In the genomic region with DNA sequence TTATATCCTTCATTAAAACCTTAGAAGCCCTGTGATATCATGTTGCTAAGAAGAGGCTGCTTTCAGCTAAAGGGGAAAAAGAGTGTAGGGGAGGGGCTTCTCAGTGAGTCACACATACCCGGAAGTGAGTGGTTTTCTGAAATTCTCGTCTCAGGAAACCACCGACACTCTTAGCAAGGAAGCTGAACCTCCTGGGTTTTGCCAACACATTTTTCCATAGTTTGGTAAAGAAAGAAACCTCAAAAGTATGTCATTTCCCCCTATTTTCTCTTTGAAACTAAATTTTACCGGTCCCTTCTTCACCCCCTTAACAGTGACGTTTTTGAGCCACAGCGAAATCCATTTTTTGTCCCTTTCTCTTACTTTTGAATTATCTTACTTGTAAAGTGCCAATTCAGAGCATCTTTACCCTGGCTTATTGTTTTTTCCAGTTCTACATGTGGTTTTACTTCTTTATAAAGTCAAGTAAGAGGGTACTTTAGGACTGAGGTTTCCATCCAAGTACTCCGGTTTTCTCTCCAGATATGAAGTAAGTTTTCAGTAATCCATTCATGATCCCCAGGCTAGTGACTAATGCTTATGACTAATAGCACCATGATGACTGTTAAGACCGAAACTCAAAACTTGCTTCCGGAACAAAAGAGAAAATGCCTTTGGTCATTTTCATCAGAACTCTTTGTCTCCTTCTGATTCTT, we compare ENCODE assay signal across 8 cellular contexts.
DNase-seq lines count a peak whose midpoint lies in the region; ATAC-seq and TF ChIP-seq lines count a peak whose summit lies in the region.

No MANE protein-coding gene starts in this region.

- peak; percentile 86 for DNase-seq in AG09319 (ENCODE audit: extremely low read depth, low read depth)
- DNase-seq in SW 1271 (lab: John Stamatoyannopoulos, UW), result peak; percentile 81 to 95
- peak; percentile 78 to 83 (median 78) for DNase-seq in immature natural killer cell
- peak; percentile 76 for DNase-seq in stimulated activated CD4-positive, alpha-beta T cell treated with anti-CD3 and anti-CD28 coated beads, Interleukin-2, amount 100 ng/mL, for 4 hours (ENCODE audit: low read depth)
- DNase-seq in NCI-H2171 (lab: John Stamatoyannopoulos, UW), result no peak

- peaks cover 28 to 40% of the 10 kb centered on the region in 2 donors for H3K4me1 Mint-ChIP-seq in immature natural killer cell

- peaks cover 0 to 3% (median 2%) of the 10 kb centered on the region in 3 donors for H3K36me3 Mint-ChIP-seq in immature natural killer cell

- TF ChIP-seq CTCF in AG09319 (IDR thresholded peaks at IDR 0.05; ENCODE audit: low read depth, low read length), result no peak

- H3K27ac ChIP-seq in angular gyrus (ENCODE audit: low read depth, low read length), result peak overlapping the region; percentile 54

- H3K27ac Mint-ChIP-seq in immature natural killer cell, result peak overlapping the region; percentile 93 to 97 (median 96)

- ATAC-seq in GM19324 (IDR thresholded peaks at IDR 0.05; ENCODE audit: low FRiP score, unreplicated experiment), result peak; percentile 83
- ATAC-seq in HG03442 (IDR thresholded peaks at IDR 0.05; ENCODE audit: unreplicated experiment), result peak; percentile 84

- peak overlapping the region; percentile 81 to 93 (median 87) for H3K4me3 Mint-ChIP-seq in immature natural killer cell

- peaks cover 0 to 7% (median 0%) of the 10 kb centered on the region in 3 donors for H3K27me3 Mint-ChIP-seq in immature natural killer cell (ENCODE audit: low read depth in 3 of 3)

- no peaks in the 10 kb centered on the region for H3K9me3 Mint-ChIP-seq in immature natural killer cell
